ENCODE assay signal across 8 cellular contexts in genomic region chr19:8367327-8368001, GRCh38. TPM values are rescaled to one million over a fixed set of nuclear protein-coding genes. Genes with fewer than 3 reads are reported as not detected.
DNase-seq lines count a peak whose midpoint lies in the region; ATAC-seq and TF ChIP-seq lines count a peak whose summit lies in the region.

No MANE protein-coding gene starts in this region.

- peaks cover 0 to 13% (median 4%) of the 10 kb centered on the region in 7 donors for H3K9me3 Mint-ChIP-seq in CD14-positive monocyte

- peak overlapping the region in 1 of 3 donors; percentile 98 for H3K4me3 ChIP-seq in right lobe of liver
- H3K4me3 ChIP-seq in tibial nerve: peak overlapping the region in 2 of 4 donors; percentile 65 to 88

- H3K27ac ChIP-seq in right lobe of liver: peak overlapping the region; percentile 48 to 90 (median 88)
- peak overlapping the region; percentile 6 to 93 (median 71) for H3K27ac ChIP-seq in tibial nerve

- TF ChIP-seq CTCF in right lobe of liver (IDR thresholded peaks at IDR 0.05) (no peak), tibial nerve (IDR thresholded peaks at IDR 0.05) (no peak), CD14-positive monocyte (IDR thresholded peaks at IDR 0.05) (no peak)

- H3K9me3 ChIP-seq in right lobe of liver (no peaks in the 10 kb centered on the region), tibial nerve (no peaks in the 10 kb centered on the region)

- H3K4me1 ChIP-seq in right lobe of liver (peaks cover 0 to 68% (median 24%) of the 10 kb centered on the region in 4 donors), tibial nerve (peaks cover 0 to 89% (median 55%) of the 10 kb centered on the region in 4 donors)

- peaks cover 22% of the 10 kb centered on the region for H3K4me1 Mint-ChIP-seq in CD14-positive monocyte

- 14% methylated on average over 17 of the region's 23 CpGs for WGBS in right lobe of liver (ENCODE audit: insufficient coverage, low coverage, low lambda C conversion rate, missing lambda C conversion rate)
- WGBS in tibial nerve, 2 donors: 14 to 18% methylated on average over 23 of the region's 23 CpGs

- peaks cover 0 to 1% of the 10 kb centered on the region in 2 donors for H3K36me3 Mint-ChIP-seq in CD14-positive monocyte

- peak overlapping the region in 1 of 7 donors; percentile 57 for H3K27ac Mint-ChIP-seq in CD14-positive monocyte

- peak overlapping the region in 1 of 2 donors; percentile 69 for H3K4me3 Mint-ChIP-seq in CD14-positive monocyte

- H3K36me3 ChIP-seq in right lobe of liver (peaks cover 0 to 3% (median 0%) of the 10 kb centered on the region in 4 donors), tibial nerve (peaks cover 0 to 6% (median 0%) of the 10 kb centered on the region in 3 donors)

- peak; percentile 82 to 89 for TF ChIP-seq EP300 in tibial nerve (IDR thresholded peaks at IDR 0.05)

- intact Hi-C loops in right lobe of liver (cut with DNase I) (no loop called here), CD14-positive monocyte (cut with micrococcal nuclease) (no loop called here)

- H3K27me3 Mint-ChIP-seq in CD14-positive monocyte (ENCODE audit: low read depth in 3 of 3): peaks cover 58 to 67% (median 61%) of the 10 kb centered on the region in 3 donors

- no peaks in the 10 kb centered on the region for H3K27me3 ChIP-seq in right lobe of liver
- no peaks in the 10 kb centered on the region for H3K27me3 ChIP-seq in tibial nerve

- DNase-seq in ELF-1 (ENCODE audit: low read depth, low spot score) (peak; percentile 98), NCI-H446 treated with DMSO at 0.1 percent for 48 hours (lab: John Stamatoyannopoulos, UW) (peak; percentile 34), dermis microvascular lymphatic vessel endothelial cell (ENCODE audit: low read depth in 2 of 2) (peak; percentile 73 to 96), right lobe of liver (peak; percentile 87 to 94 (median 91)), tibial nerve (ENCODE audit: low spot score in 2 of 2) (peak; percentile 75 to 80), CD14-positive monocyte (ENCODE audit: low spot score) (no peak)

- no peak for TF ChIP-seq POLR2A in right lobe of liver (IDR thresholded peaks at IDR 0.05)
- TF ChIP-seq POLR2A in tibial nerve (IDR thresholded peaks at IDR 0.05): no peak

- ATAC-seq in right lobe of liver (peak; percentile 40 to 52 (median 44)), GM21515 (IDR thresholded peaks at IDR 0.05; ENCODE audit: unreplicated experiment) (no peak), GM21786 (IDR thresholded peaks at IDR 0.05; ENCODE audit: unreplicated experiment) (no peak)

RNA-seq across cellular contexts. Expression of gene ANGPTL4, which starts 3.5 kb away (rescaled TPM):
- 1.0 and 10.7 TPM in 2 replicates for total RNA-seq in dermis microvascular lymphatic vessel endothelial cell
- 100 to 1,000 TPM in 3 of 6 experiments, 10 to 100 TPM in 2, 1 to 10 TPM in 1; 2.3 to 204 (median 125) TPM for total RNA-seq in right lobe of liver
- 100 to 1,000 TPM in 1 of 4 donors, 10 to 100 TPM in 3; 52.2 to 256 (median 75.6) TPM for total RNA-seq in tibial nerve
- not detected for polyA plus RNA-seq in CD14-positive monocyte

RNA-seq across cellular contexts. Expression of gene RAB11B, which starts 22.7 kb away (rescaled TPM):
- total RNA-seq in dermis microvascular lymphatic vessel endothelial cell (48.1 and 105 TPM in 2 replicates), right lobe of liver (10 to 100 TPM; 27.2 to 58.0 (median 54.2) TPM), tibial nerve (100 to 1,000 TPM in 1 of 4 donors, 10 to 100 TPM in 3; 35.6 to 147 (median 68.9) TPM)
- polyA plus RNA-seq in CD14-positive monocyte: 10 to 100 TPM; 36.5 to 45.4 TPM

RNA-seq across cellular contexts. Expression of gene KANK3, which starts 24.4 kb away (rescaled TPM):
- total RNA-seq in dermis microvascular lymphatic vessel endothelial cell: 52.8 and 129 TPM in 2 replicates
- 1 to 10 TPM; 2.9 to 6.0 (median 4.2) TPM for total RNA-seq in right lobe of liver
- total RNA-seq in tibial nerve: 10 to 100 TPM; 13.8 to 34.8 (median 20.1) TPM
- not detected for polyA plus RNA-seq in CD14-positive monocyte

RNA-seq across cellular contexts. Expression of gene MARCHF2, which starts 45.6 kb away (rescaled TPM):
- total RNA-seq in dermis microvascular lymphatic vessel endothelial cell (122 and 194 TPM in 2 replicates), right lobe of liver (100 to 1,000 TPM in 2 of 6 experiments, 10 to 100 TPM in 4; 22.5 to 146 (median 32.3) TPM), tibial nerve (100 to 1,000 TPM; 149 to 242 (median 184) TPM)
- 10 to 100 TPM; 47.8 to 90.8 TPM for polyA plus RNA-seq in CD14-positive monocyte

RNA-seq across cellular contexts. Expression of gene RPS28, which starts 46.2 kb away (rescaled TPM):
- total RNA-seq in dermis microvascular lymphatic vessel endothelial cell (202 and 270 TPM in 2 replicates), right lobe of liver (100 to 1,000 TPM; 147 to 669 (median 564) TPM), tibial nerve (100 to 1,000 TPM; 398 to 559 (median 412) TPM)
- polyA plus RNA-seq in CD14-positive monocyte: 1,000 to 10,000 TPM in 1 of 2 donors, 100 to 1,000 TPM in 1; 984 to 1,104 TPM

Comparison
In these comparisons a context has a peak if more than half of its experiments do, and no peak if none do; other contexts are left out.
1. ATAC-seq: peak in right lobe of liver (4 of 4); none in GM21515 (single experiment) and GM21786 (single experiment).